ENCODE assay signal across 8 cellular contexts in genomic region chr13:30607908-30608307, GRCh38. TPM values are rescaled to one million over a fixed set of nuclear protein-coding genes. Genes with fewer than 3 reads are reported as not detected.
DNase-seq lines count a peak whose midpoint lies in the region; ATAC-seq and TF ChIP-seq lines count a peak whose summit lies in the region.

No MANE protein-coding gene starts in this region.

- H3K79me2 ChIP-seq in SK-N-SH (ENCODE audit: insufficient read depth): peaks cover 2% of the 10 kb centered on the region; the same call in 1 of the 2 replicates

- CTCF ChIA-PET in SK-N-SH (lab: Yijun Ruan, JAX): no interaction called here

- no peak overlapping the region for H3K4me2 ChIP-seq in SK-N-SH

- TF ChIP-seq CTCF in GM10266 (IDR thresholded peaks at IDR 0.05; ENCODE audit: control insufficient read depth, insufficient read depth, low read depth, missing control alignments) (no peak), SK-N-SH (IDR thresholded peaks at IDR 0.05) (no peak)

- H3K27ac Mint-ChIP-seq in activated T-cell treated with anti-CD3 and anti-CD28 coated beads, Interleukin-2, amount 50 U/mL, for 24 hours: no peak overlapping the region

- H3F3A ChIP-seq in SK-N-SH (replicated peaks; ENCODE audit: insufficient read depth): no peaks in the 10 kb centered on the region

- no peak overlapping the region for H3K4me3 Mint-ChIP-seq in activated T-cell treated with anti-CD3 and anti-CD28 coated beads, Interleukin-2, amount 50 U/mL, for 24 hours

- TF ChIP-seq RAD21 in SK-N-SH (IDR thresholded peaks at IDR 0.05; ENCODE audit: low read length): no peak

- peaks cover 27% of the 10 kb centered on the region for H3K4me1 Mint-ChIP-seq in activated T-cell treated with anti-CD3 and anti-CD28 coated beads, Interleukin-2, amount 50 U/mL, for 24 hours (ENCODE audit: low read depth)

- TF ChIP-seq EP300 in SK-N-SH (IDR thresholded peaks at IDR 0.05; ENCODE audit: borderline replicate concordance in 1 of 2, low read depth in 1 of 2, low read length in 1 of 2): no peak

- no peaks in the 10 kb centered on the region for H4K20me1 ChIP-seq in SK-N-SH (ENCODE audit: insufficient read depth)

- 94% methylated on average over 4 of the region's 4 CpGs for whole genome bisulfite sequencing in SK-N-SH (ENCODE audit: low lambda C conversion rate)

- peak; percentile 98 for ATAC-seq in GM21723 (IDR thresholded peaks at IDR 0.05; ENCODE audit: unreplicated experiment)

- H3K27me3 Mint-ChIP-seq in activated T-cell treated with anti-CD3 and anti-CD28 coated beads, Interleukin-2, amount 50 U/mL, for 24 hours: no peaks in the 10 kb centered on the region

- no peaks in the 10 kb centered on the region for H3K9me3 ChIP-seq in SK-N-SH

- H3K9me3 Mint-ChIP-seq in activated T-cell treated with anti-CD3 and anti-CD28 coated beads, Interleukin-2, amount 50 U/mL, for 24 hours: no peaks in the 10 kb centered on the region

- no peak overlapping the region for H3K27ac ChIP-seq in SK-N-SH (ENCODE audit: low read depth in 2 of 2, low read length in 1 of 2)

- no peak overlapping the region for H3K4me3 ChIP-seq in SK-N-SH (ENCODE audit: low read depth in 2 of 2, low read length in 1 of 2)

- POLR2A ChIA-PET in SK-N-SH (lab: Yijun Ruan, JAX): interaction anchor here (1.0 kb wide), 1 partner anchor 9 kb away, joined by 6 read pairs; no protein-coding TSS in a partner anchor

- H2AFZ ChIP-seq in SK-N-SH (ENCODE audit: low read depth): no peak overlapping the region

- no peak overlapping the region for H3K9ac ChIP-seq in SK-N-SH

- H3K4me1 ChIP-seq in SK-N-SH (ENCODE audit: control insufficient read depth in 1 of 2, insufficient read depth in 2 of 2, low read depth in 1 of 2, low read length in 1 of 2): no peaks in the 10 kb centered on the region; a peak in 1 of 4 replicates

- no peaks in the 10 kb centered on the region for H3K27me3 ChIP-seq in SK-N-SH (ENCODE audit: insufficient read depth)

- H3K36me3 ChIP-seq in SK-N-SH (replicated peaks in 1 of 2; ENCODE audit: control insufficient read depth in 1 of 2, insufficient read depth in 2 of 2, low read length in 1 of 2): no peaks in the 10 kb centered on the region

- DNase-seq in GM10266 (ENCODE audit: extremely low spot score) (peak; percentile 65), NAMALWA (ENCODE audit: low spot score) (peak; percentile 84), NCI-H82 treated with DMSO at 0.1 percent for 48 hours (lab: John Stamatoyannopoulos, UW; ENCODE audit: unreplicated experiment) (no peak), SK-N-SH (no peak), HUDEP-2 (lab: John Stamatoyannopoulos, UW; ENCODE audit: unreplicated experiment in 76 of 76) (no peak)
- peak; percentile 44 for DNase-seq in activated T-cell treated with anti-CD3 and anti-CD28 coated beads, Interleukin-2, amount 50 U/mL, for 24 hours
- peak; percentile 54 for DNase-seq in stimulated activated CD4-positive, alpha-beta T cell treated with anti-CD3 and anti-CD28 coated beads, Interleukin-4, amount 100 ng/mL, for 24 hours

- H3K9me2 ChIP-seq in SK-N-SH: no peaks in the 10 kb centered on the region

- peaks cover 10% of the 10 kb centered on the region for H3K36me3 Mint-ChIP-seq in activated T-cell treated with anti-CD3 and anti-CD28 coated beads, Interleukin-2, amount 50 U/mL, for 24 hours (ENCODE audit: low read depth)

TF ChIP-seq in SK-N-SH, 30 proteins besides CTCF, POLR2A, EP300 and RAD21:
- no peak for TF ChIP-seq CHD2 (IDR thresholded peaks at IDR 0.05; ENCODE audit: low read length, partially characterized antibody)
- no peak for TF ChIP-seq TCF12 (IDR thresholded peaks at IDR 0.05)
- TF ChIP-seq ZBTB33 (IDR thresholded peaks at IDR 0.05; ENCODE audit: borderline replicate concordance, low read depth): no peak
- TF ChIP-seq FOXJ3 (CRISPR knock-in tag; IDR thresholded peaks at IDR 0.05): no peak
- TF ChIP-seq RFX5 (IDR thresholded peaks at IDR 0.05; ENCODE audit: low read length): no peak
- no peak for TF ChIP-seq GABPA (IDR thresholded peaks at IDR 0.05; ENCODE audit: low read depth)
- TF ChIP-seq TAF1 (IDR thresholded peaks at IDR 0.05; ENCODE audit: borderline replicate concordance, low read depth, low read length): no peak
- no peak for TF ChIP-seq MAX (IDR thresholded peaks at IDR 0.05; ENCODE audit: low read depth)
- no peak for TF ChIP-seq REST (IDR thresholded peaks at IDR 0.05; ENCODE audit: low read depth, low read length)
- no peak for TF ChIP-seq POLR2AphosphoS5 (IDR thresholded peaks at IDR 0.05; ENCODE audit: low read depth, low read length)
- no peak for TF ChIP-seq YY1 (IDR thresholded peaks at IDR 0.05; ENCODE audit: low read depth)

RNA-seq across cellular contexts. Expression of gene USPL1, which starts 9.8 kb away (rescaled TPM):
- 6.4 and 9.2 TPM in 2 replicates for polyA plus RNA-seq in SK-N-SH (2012; rRNA removed)
- polyA plus RNA-seq in SK-N-SH (2012; cell fraction: cytosol; rRNA removed): 8.1 and 9.0 TPM in 2 replicates
- polyA plus RNA-seq in SK-N-SH (2012; cell fraction: nucleus; rRNA removed): 12.4 and 22.4 TPM in 2 replicates

Comparison
In these comparisons a context has a peak if more than half of its experiments do, and no peak if none do; other contexts are left out.
1. DNase-seq: peak in GM10266 (single experiment), NAMALWA (single experiment), activated T-cell treated with anti-CD3 and anti-CD28 coated beads, Interleukin-2, amount 50 U/mL, for 24 hours (single experiment) and stimulated activated CD4-positive, alpha-beta T cell treated with anti-CD3 and anti-CD28 coated beads, Interleukin-4, amount 100 ng/mL, for 24 hours (single experiment); none in NCI-H82 treated with DMSO at 0.1 percent for 48 hours (single experiment), SK-N-SH (single experiment) and HUDEP-2 (0 of 76).